1 cellular context compared by ENCODE assay signal in the genomic region with DNA sequence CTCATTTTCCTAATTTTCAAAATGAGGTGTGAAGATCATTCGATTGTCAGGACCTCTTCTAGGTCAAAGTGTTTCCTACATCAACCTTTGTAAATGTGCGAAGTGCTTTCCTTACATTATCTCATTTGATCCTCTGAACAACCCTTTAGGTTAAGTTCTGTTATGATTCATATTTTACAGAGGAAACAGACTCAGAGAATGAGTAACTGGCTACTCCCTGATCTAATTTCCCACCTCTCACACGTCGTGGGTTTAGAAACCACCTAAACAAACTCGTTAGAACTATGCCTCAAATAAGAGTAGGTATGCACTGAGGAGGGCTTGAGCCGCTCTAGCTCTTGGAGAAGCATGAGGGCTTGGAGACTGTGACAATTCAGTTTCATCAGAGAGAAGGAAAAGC.
TF ChIP-seq lines count a peak whose summit lies in the region.

No MANE protein-coding gene starts in this region.

TF ChIP-seq in IMR-90, 13 proteins besides CTCF, POLR2A, EP300 and RAD21 (continued from another document):
- TF ChIP-seq USF2 (IDR thresholded peaks at IDR 0.05; ENCODE audit: low read depth, low read length) (no peak), MAFK (IDR thresholded peaks at IDR 0.05; ENCODE audit: low read depth, low read length) (no peak), CHD1 (IDR thresholded peaks at IDR 0.05; ENCODE audit: low read depth, low read length) (no peak), RFX5 (IDR thresholded peaks at IDR 0.05; ENCODE audit: low read depth, low read length) (no peak), BHLHE40 (IDR thresholded peaks at IDR 0.05; ENCODE audit: low read depth, low read length) (no peak)
